17 cellular contexts compared by ENCODE assay signal in the genomic region with DNA sequence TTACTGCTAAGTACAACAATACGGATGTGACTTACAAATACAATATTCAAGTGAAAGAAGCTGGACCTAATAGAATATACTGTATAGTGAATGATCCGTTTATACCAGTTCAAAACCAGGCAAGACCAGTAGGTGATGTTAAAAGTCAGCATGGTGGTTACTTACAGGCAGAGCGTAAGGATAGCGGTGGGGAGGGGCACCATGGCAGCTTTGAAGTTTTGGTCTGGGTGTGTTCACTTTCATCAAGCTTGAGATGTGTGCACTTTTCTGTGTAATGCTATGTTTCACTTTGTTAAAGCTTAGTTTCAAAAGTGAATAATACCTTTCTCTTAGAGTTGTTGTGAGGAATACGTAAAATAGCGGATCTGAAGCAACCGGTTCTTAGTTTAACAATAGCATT. TPM values are rescaled to one million over a fixed set of nuclear protein-coding genes. Genes with fewer than 3 reads are reported as not detected.
DNase-seq lines count a peak whose midpoint lies in the region; ATAC-seq, FAIRE-seq and TF ChIP-seq lines count a peak whose summit lies in the region.
"Had no signal": no experiment of that assay in that cellular context is flagged by ENCODE, and none has a peak within 500 bp of the region (broad histone marks: within the 10 kb centered on the region; RNA-seq: fewer than 3 reads in every experiment).

No MANE protein-coding gene starts in this region.

- no peaks in the 10 kb centered on the region for H3K9me3 Mint-ChIP-seq in activated CD4-positive, alpha-beta memory T cell treated with anti-CD3 and anti-CD28 coated beads for 36 hours
- peaks cover 22% of the 10 kb centered on the region for H3K9me3 Mint-ChIP-seq in activated CD4-positive, alpha-beta memory T cell treated with anti-CD3 and anti-CD28 coated beads, Interleukin-2, amount 10 ng/mL, durations not matched to agents 7 days and 5 days
- peaks cover 9% of the 10 kb centered on the region for H3K9me3 Mint-ChIP-seq in T-helper 1 cell treated with Interleukin-12 subunit alpha and Interleukin-12 subunit beta and Interleukin-4 antibody, amounts not matched to agents 30 μg/mL and 1 μg/mL, for 36 hours
- H3K9me3 Mint-ChIP-seq in activated naive CD4-positive, alpha-beta T cell treated with anti-CD3 and anti-CD28 coated beads, Interleukin-2, amount 50 U/mL, for 24 hours = peaks cover 5% of the 10 kb centered on the region

- POLR2A ChIA-PET in activated CD4-positive, alpha-beta memory T cell treated with anti-CD3 and anti-CD28 coated beads for 36 hours (lab: Charles Lee) = no interaction called here
- POLR2A ChIA-PET in activated CD4-positive, alpha-beta memory T cell treated with anti-CD3 and anti-CD28 coated beads, Interleukin-2, amount 10 ng/mL, durations not matched to agents 7 days and 5 days (lab: Charles Lee) = interaction anchor here (0.6 to 6.4 kb wide), 4 partner anchors 23 to 360 kb away, joined by 3 to 498 read pairs (median 92); a partner anchor contains a TSS
- POLR2A ChIA-PET in A549 (lab: Yijun Ruan, JAX) = no interaction called here

- H3K27ac Mint-ChIP-seq in activated CD4-positive, alpha-beta memory T cell treated with anti-CD3 and anti-CD28 coated beads for 36 hours = no peak overlapping the region
- no peak overlapping the region for H3K27ac Mint-ChIP-seq in activated CD4-positive, alpha-beta memory T cell treated with anti-CD3 and anti-CD28 coated beads, Interleukin-2, amount 10 ng/mL, durations not matched to agents 7 days and 5 days
- H3K27ac Mint-ChIP-seq in T-helper 1 cell treated with Interleukin-12 subunit alpha and Interleukin-12 subunit beta and Interleukin-4 antibody, amounts not matched to agents 30 μg/mL and 1 μg/mL, for 36 hours = peak overlapping the region; percentile 53
- H3K27ac Mint-ChIP-seq in activated naive CD4-positive, alpha-beta T cell treated with anti-CD3 and anti-CD28 coated beads, Interleukin-2, amount 50 U/mL, for 24 hours = peak overlapping the region; percentile 78
- H3K27ac Mint-ChIP-seq: GM23338, IgD-negative memory B cell had no signal

- no peaks in the 10 kb centered on the region for H3K9me3 ChIP-seq in A549

- H3K4me3 Mint-ChIP-seq in activated CD4-positive, alpha-beta memory T cell treated with anti-CD3 and anti-CD28 coated beads for 36 hours = no peak overlapping the region
- no peak overlapping the region for H3K4me3 Mint-ChIP-seq in activated CD4-positive, alpha-beta memory T cell treated with anti-CD3 and anti-CD28 coated beads, Interleukin-2, amount 10 ng/mL, durations not matched to agents 7 days and 5 days
- no peak overlapping the region for H3K4me3 Mint-ChIP-seq in T-helper 1 cell treated with Interleukin-12 subunit alpha and Interleukin-12 subunit beta and Interleukin-4 antibody, amounts not matched to agents 30 μg/mL and 1 μg/mL, for 36 hours
- peak overlapping the region; percentile 53 for H3K4me3 Mint-ChIP-seq in activated naive CD4-positive, alpha-beta T cell treated with anti-CD3 and anti-CD28 coated beads, Interleukin-2, amount 50 U/mL, for 24 hours
- H3K4me3 Mint-ChIP-seq: GM23338, IgD-negative memory B cell had no signal

- no peak for TF ChIP-seq EP300 in A549 (IDR thresholded peaks at IDR 0.05)

- peak; percentile 13 for FAIRE-seq in A549 (lab: Jason Lieb, UNC)

- peak; percentile 41 for DNase-seq in activated CD4-positive, alpha-beta memory T cell treated with anti-CD3 and anti-CD28 coated beads for 36 hours
- no peak for DNase-seq in activated CD4-positive, alpha-beta memory T cell treated with anti-CD3 and anti-CD28 coated beads, Interleukin-2, amount 10 ng/mL, durations not matched to agents 7 days and 5 days
- no peak for DNase-seq in A549 (ENCODE audit: low read depth in 1 of 2, low spot score in 1 of 2)
- DNase-seq: GF-D8, NCI-H187 treated with DMSO at 0.1 percent for 48 hours, NCI-H446 treated with DMSO at 0.1 percent for 48 hours, NCI-H774, PC-9 had no signal

- H3K4me1 ChIP-seq in A549 = no peaks in the 10 kb centered on the region

- TF ChIP-seq RAD21 in A549 (conservative IDR thresholded peaks at IDR 0.05 in 1 of 2, IDR thresholded peaks at IDR 0.05 in 1 of 2) = no peak

- no peak overlapping the region for H3K4me3 ChIP-seq in A549
- H3K4me3 ChIP-seq: GM23338, PC-9 had no signal

- WGBS in A549 (ENCODE audit: missing lambda C conversion rate) = 73% methylated on average over 7 of the region's 7 CpGs

- no peaks in the 10 kb centered on the region for H3K27me3 Mint-ChIP-seq in activated CD4-positive, alpha-beta memory T cell treated with anti-CD3 and anti-CD28 coated beads for 36 hours
- no peaks in the 10 kb centered on the region for H3K27me3 Mint-ChIP-seq in activated CD4-positive, alpha-beta memory T cell treated with anti-CD3 and anti-CD28 coated beads, Interleukin-2, amount 10 ng/mL, durations not matched to agents 7 days and 5 days
- H3K27me3 Mint-ChIP-seq in T-helper 1 cell treated with Interleukin-12 subunit alpha and Interleukin-12 subunit beta and Interleukin-4 antibody, amounts not matched to agents 30 μg/mL and 1 μg/mL, for 36 hours (ENCODE audit: low read depth) = no peaks in the 10 kb centered on the region
- H3K27me3 Mint-ChIP-seq in activated naive CD4-positive, alpha-beta T cell treated with anti-CD3 and anti-CD28 coated beads, Interleukin-2, amount 50 U/mL, for 24 hours = no peaks in the 10 kb centered on the region
- H3K27me3 Mint-ChIP-seq: CD8-positive, alpha-beta memory T cell had no signal

- H3K4me2 ChIP-seq in A549 = no peak overlapping the region
- H3K4me2 ChIP-seq: GM23338, PC-9 had no signal

- H3K4me1 Mint-ChIP-seq in activated CD4-positive, alpha-beta memory T cell treated with anti-CD3 and anti-CD28 coated beads for 36 hours (ENCODE audit: low read depth) = peaks cover 71% of the 10 kb centered on the region
- H3K4me1 Mint-ChIP-seq in activated CD4-positive, alpha-beta memory T cell treated with anti-CD3 and anti-CD28 coated beads, Interleukin-2, amount 10 ng/mL, durations not matched to agents 7 days and 5 days = peaks cover 48% of the 10 kb centered on the region
- peaks cover 49% of the 10 kb centered on the region for H3K4me1 Mint-ChIP-seq in T-helper 1 cell treated with Interleukin-12 subunit alpha and Interleukin-12 subunit beta and Interleukin-4 antibody, amounts not matched to agents 30 μg/mL and 1 μg/mL, for 36 hours (ENCODE audit: low read depth)
- H3K4me1 Mint-ChIP-seq in activated naive CD4-positive, alpha-beta T cell treated with anti-CD3 and anti-CD28 coated beads, Interleukin-2, amount 50 U/mL, for 24 hours = peaks cover 88% of the 10 kb centered on the region

- no peak overlapping the region for H3K27ac ChIP-seq in A549
- H3K27ac ChIP-seq: PC-9 had no signal

- ATAC-seq in A549 = no peak
- ATAC-seq in HG02884 (IDR thresholded peaks at IDR 0.05; ENCODE audit: unreplicated experiment) = no peak
- ATAC-seq in HG02759 (IDR thresholded peaks at IDR 0.05; ENCODE audit: unreplicated experiment) = no peak
- ATAC-seq: GM23338 had no signal

- TF ChIP-seq CTCF in A549 (IDR thresholded peaks at IDR 0.05) = no peak

- no peak for TF ChIP-seq POLR2A in A549 (IDR thresholded peaks at IDR 0.05; ENCODE audit: low read length)

- intact Hi-C loops in activated CD4-positive, alpha-beta memory T cell treated with anti-CD3 and anti-CD28 coated beads for 36 hours (cut with micrococcal nuclease) = no loop called here

- H3K36me3 Mint-ChIP-seq in activated CD4-positive, alpha-beta memory T cell treated with anti-CD3 and anti-CD28 coated beads for 36 hours = no peaks in the 10 kb centered on the region
- peaks cover 35% of the 10 kb centered on the region for H3K36me3 Mint-ChIP-seq in activated CD4-positive, alpha-beta memory T cell treated with anti-CD3 and anti-CD28 coated beads, Interleukin-2, amount 10 ng/mL, durations not matched to agents 7 days and 5 days (ENCODE audit: low read depth)
- H3K36me3 Mint-ChIP-seq in T-helper 1 cell treated with Interleukin-12 subunit alpha and Interleukin-12 subunit beta and Interleukin-4 antibody, amounts not matched to agents 30 μg/mL and 1 μg/mL, for 36 hours (ENCODE audit: low read depth) = peaks cover 18% of the 10 kb centered on the region
- peaks cover 2% of the 10 kb centered on the region for H3K36me3 Mint-ChIP-seq in activated naive CD4-positive, alpha-beta T cell treated with anti-CD3 and anti-CD28 coated beads, Interleukin-2, amount 50 U/mL, for 24 hours
- H3K36me3 Mint-ChIP-seq: IgD-negative memory B cell had no signal

- CTCF ChIA-PET in activated CD4-positive, alpha-beta memory T cell treated with anti-CD3 and anti-CD28 coated beads for 36 hours (lab: Charles Lee) = no interaction called here
- CTCF ChIA-PET in activated CD4-positive, alpha-beta memory T cell treated with anti-CD3 and anti-CD28 coated beads, Interleukin-2, amount 10 ng/mL, durations not matched to agents 7 days and 5 days (lab: Charles Lee) = interaction anchor here (0.9 to 1.7 kb wide), 3 partner anchors 29 to 34 kb away, joined by 3 read pairs; no protein-coding TSS in a partner anchor
- CTCF ChIA-PET in A549 (lab: Yijun Ruan, JAX) = interaction anchor here (1.1 kb wide), 1 partner anchor 102 kb away, joined by 3 read pairs; no protein-coding TSS in a partner anchor

TF ChIP-seq in A549, 52 proteins besides CTCF, POLR2A, EP300 and RAD21 (continues in another document):
- no peak for TF ChIP-seq HOXA7 (CRISPR knock-in tag; IDR thresholded peaks at IDR 0.05)
- no peak for TF ChIP-seq RFX5 (IDR thresholded peaks at IDR 0.05)
- TF ChIP-seq BHLHE40 (IDR thresholded peaks at IDR 0.05; ENCODE audit: low read depth, low read length) = no peak
- TF ChIP-seq FOXS1 (CRISPR knock-in tag; IDR thresholded peaks at IDR 0.05) = no peak
- no peak for TF ChIP-seq NFE2L2 (conservative IDR thresholded peaks at IDR 0.05; ENCODE audit: low read length)
- no peak for TF ChIP-seq SMC3 (IDR thresholded peaks at IDR 0.05)

RNA-seq across cellular contexts. Expression of a gene that starts 16.5 kb away (rescaled TPM):
- not detected for total RNA-seq in activated CD4-positive, alpha-beta memory T cell treated with anti-CD3 and anti-CD28 coated beads for 36 hours
- not detected for total RNA-seq in activated CD4-positive, alpha-beta memory T cell treated with anti-CD3 and anti-CD28 coated beads, Interleukin-2, amount 10 ng/mL, durations not matched to agents 7 days and 5 days
- polyA plus RNA-seq in A549 (2011; rRNA removed) (not detected in 2 replicates), A549 (2017; fragmentation: RNase III; extraction: RNeasy Plus Mini Kit Qiagen cat#74134 plus additional on column Dnase treatment) (not detected in 3 replicates)
- polyA plus RNA-seq in A549 (2012; cell fraction: cytosol; rRNA removed) = not detected in 2 replicates
- not detected in 2 replicates for polyA plus RNA-seq in A549 (2012; cell fraction: nucleus; rRNA removed)
- not detected in 2 replicates for polyA minus RNA-seq in A549 (2011; rRNA and poly(A)+ RNA removed)
- total RNA-seq: CD8-positive, alpha-beta memory T cell; GM23338; HT-29; LHCN-M2; PC-9 had no signal
- polyA plus RNA-seq: CD8-positive, alpha-beta memory T cell; GM23338; IgD-negative memory B cell had no signal

RNA-seq across cellular contexts. Expression of a gene that starts 32.1 kb away (rescaled TPM):
- total RNA-seq in activated CD4-positive, alpha-beta memory T cell treated with anti-CD3 and anti-CD28 coated beads for 36 hours = 10 to 100 TPM; 51.2 to 52.0 TPM
- 100 to 1,000 TPM; 231 to 240 TPM for total RNA-seq in activated CD4-positive, alpha-beta memory T cell treated with anti-CD3 and anti-CD28 coated beads, Interleukin-2, amount 10 ng/mL, durations not matched to agents 7 days and 5 days
- polyA plus RNA-seq in A549 (2011; rRNA removed) (30.3 and 33.1 TPM in 2 replicates), A549 (2017; fragmentation: RNase III; extraction: RNeasy Plus Mini Kit Qiagen cat#74134 plus additional on column Dnase treatment) (1.6 to 2.0 TPM (median 1.9 TPM) in 3 replicates)
- 0.93 and 0.97 TPM in 2 replicates for polyA plus RNA-seq in A549 (2012; cell fraction: cytosol; rRNA removed)
- 0.48 and 0.73 TPM in 2 replicates for polyA plus RNA-seq in A549 (2012; cell fraction: nucleus; rRNA removed)
- 26.3 and 27.7 TPM in 2 replicates for polyA minus RNA-seq in A549 (2011; rRNA and poly(A)+ RNA removed)

Comparison
In these comparisons a context has a peak if more than half of its experiments do, and no peak if none do; other contexts are left out.
1. RNA of a gene that starts 32.1 kb away (total RNA-seq): 231 to 240 TPM in activated CD4-positive, alpha-beta memory T cell treated with anti-CD3 and anti-CD28 coated beads, Interleukin-2, amount 10 ng/mL, durations not matched to agents 7 days and 5 days; 51.2 to 52.0 TPM in activated CD4-positive, alpha-beta memory T cell treated with anti-CD3 and anti-CD28 coated beads for 36 hours; every median in the first group is over 4 times any median in the second.
2. H3K27ac Mint-ChIP-seq: peak in T-helper 1 cell treated with Interleukin-12 subunit alpha and Interleukin-12 subunit beta and Interleukin-4 antibody, amounts not matched to agents 30 μg/mL and 1 μg/mL, for 36 hours (single experiment) and activated naive CD4-positive, alpha-beta T cell treated with anti-CD3 and anti-CD28 coated beads, Interleukin-2, amount 50 U/mL, for 24 hours (single experiment); none in activated CD4-positive, alpha-beta memory T cell treated with anti-CD3 and anti-CD28 coated beads for 36 hours (single experiment) and activated CD4-positive, alpha-beta memory T cell treated with anti-CD3 and anti-CD28 coated beads, Interleukin-2, amount 10 ng/mL, durations not matched to agents 7 days and 5 days (single experiment).